In genomic region chr9:37236822-37237221, GRCh38 we compare ENCODE assay signal across 18 cellular contexts.
"Had no signal": no experiment of that assay in that cellular context is flagged by ENCODE, and none has a peak within 500 bp of the region (broad histone marks: within the 10 kb centered on the region; RNA-seq: fewer than 3 reads in every experiment).

No MANE protein-coding gene starts in this region.

- DNase-seq: activated CD4-positive, alpha-beta T cell treated with anti-CD3 and anti-CD28 coated beads, Interleukin-2, amount 50 U/mL, for 1 hour; activated CD4-positive, CD25-positive, alpha-beta regulatory T cell treated with anti-CD3 and anti-CD28 coated beads, Interleukin-2, amount 50 U/mL, for 72 hours; activated effector memory CD4-positive, alpha-beta T cell treated with anti-CD3 and anti-CD28 coated beads, Interleukin-2, amount 50 U/mL, for 16 hours; activated T-cell treated with anti-CD3 and anti-CD28 coated beads, Interleukin-2, amount 50 U/mL, for 72 hours; cerebellar nuclear complex; effector memory CD4-positive, alpha-beta T cell; heart right ventricle; left lung; mammary epithelial cell; stimulated activated CD4-positive, alpha-beta T cell treated with anti-CD3 and anti-CD28 coated beads, Interleukin-1b, Interleukin-23, amount 100 ng/mL, for 48 hours; stimulated activated CD8-positive, alpha-beta memory T cell treated with anti-CD3 and anti-CD28 coated beads, Interleukin-4, amount 100 ng/mL, for 48 hours; stimulated activated naive CD8-positive, alpha-beta T cell treated with anti-CD3 and anti-CD28 coated beads, Interleukin-15, Interleukin-2, amounts not matched to agents 100 U/mL and 50 U/mL, for 24 hours; T1000 had no signal

- H3K9me3 Mint-ChIP-seq: neural crest cell had no signal

- H3K27ac Mint-ChIP-seq: activated naive CD4-positive, alpha-beta T cell treated with anti-CD3 and anti-CD28 coated beads, Interleukin-2, amount 50 U/mL, for 24 hours had no signal

- H3K27me3 Mint-ChIP-seq: activated naive CD4-positive, alpha-beta T cell treated with anti-CD3 and anti-CD28 coated beads, Interleukin-2, amount 50 U/mL, for 24 hours had no signal

- H3K4me3 Mint-ChIP-seq: activated naive CD4-positive, alpha-beta T cell treated with anti-CD3 and anti-CD28 coated beads, Interleukin-2, amount 50 U/mL, for 24 hours; activated T-cell treated with anti-CD3 and anti-CD28 coated beads, Interleukin-2, amount 50 U/mL, for 72 hours; neural crest cell had no signal

- H3K9me3 ChIP-seq: esophagus muscularis mucosa, gastroesophageal sphincter, heart right ventricle, left lung, tibial nerve had no signal

- ATAC-seq: activated T-cell treated with anti-CD3 and anti-CD28 coated beads, Interleukin-2, amount 50 U/mL, for 72 hours; gastroesophageal sphincter; heart right ventricle; left lung; stimulated activated naive CD8-positive, alpha-beta T cell treated with anti-CD3 and anti-CD28 coated beads, Interleukin-15, Interleukin-2, amounts not matched to agents 100 U/mL and 50 U/mL, for 24 hours had no signal

- H3K4me3 ChIP-seq: esophagus muscularis mucosa, gastroesophageal sphincter, heart right ventricle, left lung, tibial nerve had no signal

- H3K27ac ChIP-seq: esophagus muscularis mucosa, gastroesophageal sphincter, heart right ventricle, left lung, tibial nerve had no signal

- H3K27me3 ChIP-seq: esophagus muscularis mucosa, gastroesophageal sphincter, heart right ventricle, left lung, tibial nerve had no signal

- H3K36me3 ChIP-seq: esophagus muscularis mucosa, left lung had no signal

- H3K4me1 ChIP-seq: esophagus muscularis mucosa, gastroesophageal sphincter, heart right ventricle, left lung, tibial nerve had no signal
